Comparison of ENCODE assay signal across 20 cellular contexts in genomic region chr14:52977798-52978197, GRCh38. TPM values are rescaled to one million over a fixed set of nuclear protein-coding genes. Genes with fewer than 3 reads are reported as not detected.
DNase-seq lines count a peak whose midpoint lies in the region; ATAC-seq and TF ChIP-seq lines count a peak whose summit lies in the region.
"Had no signal": no experiment of that assay in that cellular context is flagged by ENCODE, and none has a peak within 500 bp of the region (broad histone marks: within the 10 kb centered on the region; RNA-seq: fewer than 3 reads in every experiment).

No MANE protein-coding gene starts in this region.

- 27 to 39% (median 34%) methylated on average over 3 of the region's 3 CpGs for WGBS in psoas muscle, 3 donors

- peaks cover 17% of the 10 kb centered on the region for H3K4me1 Mint-ChIP-seq in osteocyte (ENCODE audit: unreplicated experiment)
- H3K4me1 Mint-ChIP-seq: activated B cell treated with CpG ODN at 0.5 μM for 24 hours, IgD-negative memory B cell, nephron progenitor cell had no signal

- in situ Hi-C loops in astrocyte of the spinal cord (cut with HindIII; ENCODE audit: low sequenced_read_pairs) (no loop called here), ACHN (cut with HindIII; ENCODE audit: low pct_ligation_motif_present, low pct_unique_long_range_greater_than_20kb, low sequenced_read_pairs) (no loop called here)

- H3K9me3 Mint-ChIP-seq in osteocyte (ENCODE audit: unreplicated experiment): no peaks in the 10 kb centered on the region
- H3K9me3 Mint-ChIP-seq: activated B cell treated with CpG ODN at 0.5 μM for 24 hours had no signal

- H3K27me3 ChIP-seq in psoas muscle (ENCODE audit: insufficient read depth in 3 of 3, low read length in 2 of 3): no peaks in the 10 kb centered on the region
- H3K27me3 ChIP-seq: heart right ventricle, sigmoid colon had no signal

- TF ChIP-seq CTCF in HEK293 (tag by site-specific recombination; IDR thresholded peaks at IDR 0.05) (no peak), astrocyte of the spinal cord (IDR thresholded peaks at IDR 0.05; ENCODE audit: low read depth, low read length) (no peak), osteocyte (IDR thresholded peaks at IDR 0.05) (no peak), psoas muscle (IDR thresholded peaks at IDR 0.05) (no peak)

- H3K27ac ChIP-seq in HEK293 (ENCODE audit: extremely low read depth, low read depth, low read length) (no peak overlapping the region), psoas muscle (no peak overlapping the region)
- H3K27ac ChIP-seq: C4-2B, heart right ventricle, RWPE1, sigmoid colon had no signal

- H3K36me3 ChIP-seq in HEK293 (ENCODE audit: control insufficient read depth in 2 of 2, insufficient read depth in 1 of 2, low read length in 2 of 2) (no peaks in the 10 kb centered on the region), psoas muscle (ENCODE audit: insufficient read depth in 1 of 2, low read depth in 1 of 2) (no peaks in the 10 kb centered on the region)
- H3K36me3 ChIP-seq: heart right ventricle, sigmoid colon had no signal

- H3K4me3 ChIP-seq in HEK293 (ENCODE audit: low read depth, low read length) (no peak overlapping the region), astrocyte of the spinal cord (ENCODE audit: low read depth, low read length) (no peak overlapping the region), psoas muscle (no peak overlapping the region)
- H3K4me3 ChIP-seq: heart right ventricle, sigmoid colon had no signal

- intact Hi-C loops in psoas muscle (cut with DNase I): no loop called here

- H3K27ac Mint-ChIP-seq in osteocyte (ENCODE audit: unreplicated experiment): peak overlapping the region; percentile 64
- H3K27ac Mint-ChIP-seq: activated B cell treated with CpG ODN at 0.5 μM for 24 hours, IgD-negative memory B cell, nephron progenitor cell had no signal

- POLR2A ChIA-PET in HEK293 (lab: Yijun Ruan, JAX): no interaction called here

- H3K36me3 Mint-ChIP-seq in osteocyte (ENCODE audit: unreplicated experiment): no peaks in the 10 kb centered on the region

- H3K27me3 Mint-ChIP-seq in osteocyte (ENCODE audit: unreplicated experiment): no peaks in the 10 kb centered on the region

- H3K4me1 ChIP-seq in HEK293 (ENCODE audit: control insufficient read depth, insufficient read depth, low read length) (peaks cover 9% of the 10 kb centered on the region; the same call in 1 of the 2 replicates), psoas muscle (no peaks in the 10 kb centered on the region)
- H3K4me1 ChIP-seq: sigmoid colon had no signal

- peak; percentile 14 for DNase-seq in NCI-H446 treated with DMSO at 0.1 percent for 48 hours (lab: John Stamatoyannopoulos, UW)
- DNase-seq in astrocyte of the spinal cord (ENCODE audit: low read depth, low spot score): peak; percentile 12
- no peak for DNase-seq in osteocyte (ENCODE audit: extremely low spot score, unreplicated experiment)
- DNase-seq in ACHN: no peak
- no peak for DNase-seq in activated CD4-positive, alpha-beta T cell treated with anti-CD3 and anti-CD28 coated beads for 48 hours
- no peak for DNase-seq in psoas muscle
- DNase-seq: activated B cell treated with CpG ODN at 0.5 μM for 24 hours; activated CD8-positive, alpha-beta memory T cell treated with anti-CD3 and anti-CD28 coated beads for 24 hours; activated naive CD4-positive, alpha-beta T cell treated with Interleukin-2 at 50 U/mL for 16 hours; activated T-cell treated with anti-CD3 and anti-CD28 coated beads, Interleukin-2, amount 50 U/mL, for 48 hours; central memory CD4-positive, alpha-beta T cell; heart right ventricle; nephron progenitor cell; sigmoid colon; T1000 had no signal

- H3K9me3 ChIP-seq in HEK293 (ENCODE audit: control insufficient read depth, insufficient read depth, low read depth, low read length) (no peaks in the 10 kb centered on the region), psoas muscle (no peaks in the 10 kb centered on the region)
- H3K9me3 ChIP-seq: heart right ventricle, sigmoid colon had no signal

- CTCF ChIA-PET in HEK293 (lab: Yijun Ruan, JAX): no interaction called here

- ATAC-seq in GM21717 (IDR thresholded peaks at IDR 0.05; ENCODE audit: unreplicated experiment) (no peak), psoas muscle (no peak)
- ATAC-seq: heart right ventricle had no signal

- H3K4me3 Mint-ChIP-seq in osteocyte (ENCODE audit: unreplicated experiment): no peak overlapping the region
- H3K4me3 Mint-ChIP-seq: activated B cell treated with CpG ODN at 0.5 μM for 24 hours, IgD-negative memory B cell, nephron progenitor cell had no signal

TF ChIP-seq in HEK293, 187 proteins besides CTCF, POLR2A, EP300 and RAD21:
- TF ChIP-seq FEZF1 (tag by site-specific recombination; IDR thresholded peaks at IDR 0.05) (peak; percentile 42), ZBTB20 (tag by site-specific recombination; IDR thresholded peaks at IDR 0.05) (no peak), ZFP37 (tag by site-specific recombination; IDR thresholded peaks at IDR 0.05) (no peak), PRDM6 (tag by site-specific recombination; IDR thresholded peaks at IDR 0.05) (peak; percentile 74)

RNA-seq across cellular contexts. Expression of gene FERMT2, which starts 26.9 kb away (rescaled TPM):
- total RNA-seq in osteocyte (302 and 304 TPM in 2 replicates), psoas muscle (100 to 1,000 TPM in 1 of 4 donors, 10 to 100 TPM in 3; 57.5 to 104 (median 78.9) TPM)
- 100 to 1,000 TPM in 1 of 3 donors, 10 to 100 TPM in 2; 36.6 to 219 (median 40.8) TPM for polyA plus RNA-seq in psoas muscle
- polyA plus RNA-seq: IgD-negative memory B cell had no signal

Comparison
In these comparisons a context has a peak if more than half of its experiments do, and no peak if none do; other contexts are left out.
1. DNase-seq: peak in NCI-H446 treated with DMSO at 0.1 percent for 48 hours (single experiment) and astrocyte of the spinal cord (single experiment); none in osteocyte (single experiment), ACHN (single experiment), activated CD4-positive, alpha-beta T cell treated with anti-CD3 and anti-CD28 coated beads for 48 hours (single experiment) and psoas muscle (0 of 2).